ENCODE assay signal across 20 cellular contexts in the genomic region with DNA sequence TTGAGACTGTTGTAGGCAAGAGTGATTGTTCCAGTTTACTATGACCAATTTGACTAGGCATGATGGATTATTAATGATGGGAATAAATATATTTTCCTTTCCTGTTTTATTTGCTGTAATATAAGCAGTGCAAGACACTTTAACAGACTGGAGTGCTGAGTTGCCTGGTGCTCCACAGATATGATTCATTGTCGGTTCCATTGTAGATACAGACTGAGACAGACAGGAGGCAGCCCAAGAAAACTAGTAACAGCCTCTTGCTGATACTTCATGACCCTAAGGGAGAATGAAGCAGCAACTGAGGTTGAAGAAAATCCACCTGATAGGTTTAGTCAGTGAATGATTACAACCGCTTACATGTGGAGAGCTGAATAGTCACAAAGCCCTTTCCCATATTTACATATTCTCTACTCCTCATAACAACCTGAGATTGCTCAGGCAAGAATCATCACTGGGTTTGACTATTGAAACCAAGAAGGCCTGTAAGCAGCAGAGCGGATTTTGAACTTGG.
DNase-seq lines count a peak whose midpoint lies in the region; FAIRE-seq and TF ChIP-seq lines count a peak whose summit lies in the region.
"Had no signal": no experiment of that assay in that cellular context is flagged by ENCODE, and none has a peak within 500 bp of the region (broad histone marks: within the 10 kb centered on the region; RNA-seq: fewer than 3 reads in every experiment).

No MANE protein-coding gene starts in this region.

- no peak overlapping the region for H3K4me3 Mint-ChIP-seq in endothelial cell (ENCODE audit: unreplicated experiment)
- H3K4me3 Mint-ChIP-seq: B cell had no signal

- H3K36me3 ChIP-seq in SJSA1: no peaks in the 10 kb centered on the region
- H3K36me3 ChIP-seq: HAP-1 had no signal

- no peaks in the 10 kb centered on the region for H3K9me3 Mint-ChIP-seq in endothelial cell (ENCODE audit: unreplicated experiment)

- no peak for TF ChIP-seq POLR2A in H54 (IDR thresholded peaks at IDR 0.05; ENCODE audit: low read depth, low read length)

- TF ChIP-seq CTCF in endothelial cell (IDR thresholded peaks at IDR 0.05; ENCODE audit: unreplicated experiment): no peak

- H3K4me1 ChIP-seq in SJSA1 (replicated peaks): peaks cover 19% of the 10 kb centered on the region
- H3K4me1 ChIP-seq: HAP-1 had no signal

- peaks cover 1% of the 10 kb centered on the region for H3K27me3 Mint-ChIP-seq in endothelial cell (ENCODE audit: unreplicated experiment)
- H3K27me3 Mint-ChIP-seq: B cell had no signal

- peaks cover 36% of the 10 kb centered on the region for H3K4me1 Mint-ChIP-seq in endothelial cell (ENCODE audit: unreplicated experiment)

- H3K27me3 ChIP-seq in SJSA1 (replicated peaks): no peaks in the 10 kb centered on the region

- H3K27ac ChIP-seq in SJSA1: peak overlapping the region; percentile 13; the same call in 1 of the 2 replicates

- DNase-seq in H54 (ENCODE audit: insufficient read length, low spot score) (no peak), SJSA1 (ENCODE audit: low read depth in 1 of 2, low spot score in 2 of 2) (no peak), endothelial cell (ENCODE audit: low spot score) (no peak), islet precursor cell (peak; percentile 14), medulla oblongata (ENCODE audit: extremely low spot score) (no peak), NCI-H524 treated with DMSO at 0.1 percent for 48 hours (lab: John Stamatoyannopoulos, UW) (no peak), NCI-H2171 (lab: John Stamatoyannopoulos, UW) (no peak)
- DNase-seq: COR-L47, DMS153, GDM1, KBM-7, NCI-H1417, NCI-H187, NCI-H2107, NCI-H2227 treated with DMSO at 0.1 percent for 48 hours, NCI-H510A treated with DMSO at 0.1 percent for 48 hours, NCI-H82, SHP77 had no signal

- H3K27ac Mint-ChIP-seq in endothelial cell (ENCODE audit: unreplicated experiment): peak overlapping the region; percentile 87
- H3K27ac Mint-ChIP-seq: B cell had no signal

- no peaks in the 10 kb centered on the region for H3K9me3 ChIP-seq in SJSA1 (replicated peaks)
- H3K9me3 ChIP-seq: HAP-1 had no signal

- FAIRE-seq in H54 (lab: Jason Lieb, UNC): peak; percentile 36

- H3K36me3 Mint-ChIP-seq in endothelial cell (ENCODE audit: low read depth, unreplicated experiment): peaks cover 9% of the 10 kb centered on the region

- H3K4me3 ChIP-seq in SJSA1: no peak overlapping the region
- H3K4me3 ChIP-seq: HAP-1 had no signal
